In the genomic region with DNA sequence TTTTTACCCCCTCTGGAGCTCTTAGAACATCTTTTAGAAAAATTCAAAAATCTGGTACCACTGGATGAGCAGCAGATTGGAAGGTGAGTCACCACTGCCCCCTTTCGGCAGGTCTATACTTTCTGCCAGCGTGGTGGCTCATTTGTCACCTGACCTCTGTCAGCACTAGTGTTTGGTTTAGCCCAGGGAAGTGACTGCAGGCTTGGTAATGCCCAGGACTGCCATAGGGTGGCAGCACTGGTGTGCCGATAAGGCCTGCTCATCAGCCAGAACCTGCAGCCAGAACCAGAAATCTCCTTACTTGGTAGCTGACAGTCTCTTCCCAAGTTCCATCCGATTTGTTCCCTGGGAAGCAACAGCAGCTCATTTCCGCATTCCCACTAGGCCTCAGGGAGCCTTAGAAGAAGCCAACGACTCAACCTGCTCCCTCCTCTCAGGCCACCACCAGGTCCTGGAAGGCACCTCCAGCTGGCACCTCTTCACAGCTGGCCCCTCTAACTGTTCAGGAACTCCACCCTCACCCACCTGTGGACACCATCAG, we compare ENCODE assay signal across 1 cellular context.
TF ChIP-seq lines count a peak whose summit lies in the region.

No MANE protein-coding gene starts in this region.

TF ChIP-seq in GM23338, 12 proteins besides CTCF, POLR2A, EP300 and RAD21:
- TF ChIP-seq CREB1 (CRISPR knock-in tag; IDR thresholded peaks at IDR 0.05; ENCODE audit: low read depth) (peak; percentile 53), ZNF331 (CRISPR knock-in tag; IDR thresholded peaks at IDR 0.05; ENCODE audit: low read depth) (no peak), STAT1 (IDR thresholded peaks at IDR 0.05; ENCODE audit: unreplicated experiment) (no peak)
- TF ChIP-seq, protein P1, sequence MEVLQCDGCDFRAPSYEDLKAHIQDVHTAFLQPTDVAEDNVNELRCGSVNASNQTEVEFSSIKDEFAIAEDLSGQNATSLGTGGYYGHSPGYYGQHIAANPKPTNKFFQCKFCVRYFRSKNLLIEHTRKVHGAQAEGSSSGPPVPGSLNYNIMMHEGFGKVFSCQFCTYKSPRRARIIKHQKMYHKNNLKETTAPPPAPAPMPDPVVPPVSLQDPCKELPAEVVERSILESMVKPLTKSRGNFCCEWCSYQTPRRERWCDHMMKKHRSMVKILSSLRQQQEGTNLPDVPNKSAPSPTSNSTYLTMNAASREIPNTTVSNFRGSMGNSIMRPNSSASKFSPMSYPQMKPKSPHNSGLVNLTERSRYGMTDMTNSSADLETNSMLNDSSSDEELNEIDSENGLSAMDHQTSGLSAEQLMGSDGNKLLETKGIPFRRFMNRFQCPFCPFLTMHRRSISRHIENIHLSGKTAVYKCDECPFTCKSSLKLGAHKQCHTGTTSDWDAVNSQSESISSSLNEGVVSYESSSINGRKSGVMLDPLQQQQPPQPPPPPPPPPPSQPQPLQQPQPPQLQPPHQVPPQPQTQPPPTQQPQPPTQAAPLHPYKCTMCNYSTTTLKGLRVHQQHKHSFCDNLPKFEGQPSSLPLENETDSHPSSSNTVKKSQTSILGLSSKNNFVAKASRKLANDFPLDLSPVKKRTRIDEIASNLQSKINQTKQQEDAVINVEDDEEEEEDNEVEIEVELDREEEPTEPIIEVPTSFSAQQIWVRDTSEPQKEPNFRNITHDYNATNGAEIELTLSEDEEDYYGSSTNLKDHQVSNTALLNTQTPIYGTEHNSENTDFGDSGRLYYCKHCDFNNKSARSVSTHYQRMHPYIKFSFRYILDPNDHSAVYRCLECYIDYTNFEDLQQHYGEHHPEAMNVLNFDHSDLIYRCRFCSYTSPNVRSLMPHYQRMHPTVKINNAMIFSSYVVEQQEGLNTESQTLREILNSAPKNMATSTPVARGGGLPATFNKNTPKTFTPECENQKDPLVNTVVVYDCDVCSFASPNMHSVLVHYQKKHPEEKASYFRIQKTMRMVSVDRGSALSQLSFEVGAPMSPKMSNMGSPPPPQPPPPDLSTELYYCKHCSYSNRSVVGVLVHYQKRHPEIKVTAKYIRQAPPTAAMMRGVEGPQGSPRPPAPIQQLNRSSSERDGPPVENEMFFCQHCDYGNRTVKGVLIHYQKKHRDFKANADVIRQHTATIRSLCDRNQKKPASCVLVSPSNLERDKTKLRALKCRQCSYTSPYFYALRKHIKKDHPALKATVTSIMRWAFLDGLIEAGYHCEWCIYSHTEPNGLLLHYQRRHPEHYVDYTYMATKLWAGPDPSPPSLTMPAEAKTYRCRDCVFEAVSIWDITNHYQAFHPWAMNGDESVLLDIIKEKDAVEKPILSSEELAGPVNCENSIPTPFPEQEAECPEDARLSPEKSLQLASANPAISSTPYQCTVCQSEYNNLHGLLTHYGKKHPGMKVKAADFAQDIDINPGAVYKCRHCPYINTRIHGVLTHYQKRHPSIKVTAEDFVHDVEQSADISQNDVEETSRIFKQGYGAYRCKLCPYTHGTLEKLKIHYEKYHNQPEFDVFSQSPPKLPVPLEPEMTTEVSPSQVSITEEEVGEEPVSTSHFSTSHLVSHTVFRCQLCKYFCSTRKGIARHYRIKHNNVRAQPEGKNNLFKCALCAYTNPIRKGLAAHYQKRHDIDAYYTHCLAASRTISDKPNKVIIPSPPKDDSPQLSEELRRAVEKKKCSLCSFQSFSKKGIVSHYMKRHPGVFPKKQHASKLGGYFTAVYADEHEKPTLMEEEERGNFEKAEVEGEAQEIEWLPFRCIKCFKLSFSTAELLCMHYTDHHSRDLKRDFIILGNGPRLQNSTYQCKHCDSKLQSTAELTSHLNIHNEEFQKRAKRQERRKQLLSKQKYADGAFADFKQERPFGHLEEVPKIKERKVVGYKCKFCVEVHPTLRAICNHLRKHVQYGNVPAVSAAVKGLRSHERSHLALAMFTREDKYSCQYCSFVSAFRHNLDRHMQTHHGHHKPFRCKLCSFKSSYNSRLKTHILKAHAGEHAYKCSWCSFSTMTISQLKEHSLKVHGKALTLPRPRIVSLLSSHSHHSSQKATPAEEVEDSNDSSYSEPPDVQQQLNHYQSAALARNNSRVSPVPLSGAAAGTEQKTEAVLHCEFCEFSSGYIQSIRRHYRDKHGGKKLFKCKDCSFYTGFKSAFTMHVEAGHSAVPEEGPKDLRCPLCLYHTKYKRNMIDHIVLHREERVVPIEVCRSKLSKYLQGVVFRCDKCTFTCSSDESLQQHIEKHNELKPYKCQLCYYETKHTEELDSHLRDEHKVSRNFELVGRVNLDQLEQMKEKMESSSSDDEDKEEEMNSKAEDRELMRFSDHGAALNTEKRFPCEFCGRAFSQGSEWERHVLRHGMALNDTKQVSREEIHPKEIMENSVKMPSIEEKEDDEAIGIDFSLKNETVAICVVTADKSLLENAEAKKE (CRISPR knock-in tag; IDR thresholded peaks at IDR 0.05) = peak; percentile 78; the same call in 1 of the 2 replicates
